In genomic region chr11:67382481-67383136, GRCh38 we compare ENCODE assay signal across 1 cellular context.
TF ChIP-seq lines count a peak whose summit lies in the region.

No MANE protein-coding gene starts in this region.

TF ChIP-seq in IMR-90, 13 proteins besides CTCF, POLR2A, EP300 and RAD21:
- TF ChIP-seq USF2 (IDR thresholded peaks at IDR 0.05; ENCODE audit: low read depth, low read length) (no peak), SMC3 (IDR thresholded peaks at IDR 0.05; ENCODE audit: low read depth, low read length) (peak; percentile 99), MAZ (IDR thresholded peaks at IDR 0.05; ENCODE audit: borderline replicate concordance, low read depth, low read length) (peak; percentile 82), MAFK (IDR thresholded peaks at IDR 0.05; ENCODE audit: low read depth, low read length) (no peak)
